ENCODE assay signal across 8 cellular contexts in genomic region chr6:32129297-32130088, GRCh38. TPM values are rescaled to one million over a fixed set of nuclear protein-coding genes. Genes with fewer than 3 reads are reported as not detected.
DNase-seq lines count a peak whose midpoint lies in the region; ATAC-seq and TF ChIP-seq lines count a peak whose summit lies in the region.

No MANE protein-coding gene starts in this region.

- peak overlapping the region; percentile 91 for H2AFZ ChIP-seq in Loucy (ENCODE audit: low read length)

- TF ChIP-seq CTCF in Loucy (conservative IDR thresholded peaks at IDR 0.05; ENCODE audit: low read length), result no peak

- peak overlapping the region; percentile 87 for H3K4me2 ChIP-seq in Loucy (ENCODE audit: low read depth, low read length, poor library complexity, severe bottlenecking)

- H3K9ac ChIP-seq in Loucy (ENCODE audit: low read depth, low read length, poor library complexity, severe bottlenecking), result peak overlapping the region; percentile 75

- peak overlapping the region; percentile 83 for H3K4me3 ChIP-seq in GM08714 (ENCODE audit: low read length)
- H3K4me3 ChIP-seq in Loucy (ENCODE audit: low read length, poor library complexity, severe bottlenecking), result peak overlapping the region; percentile 81
- peak overlapping the region; percentile 52 for H3K4me3 ChIP-seq in mononuclear cell (ENCODE audit: low read length)

- peaks cover 25% of the 10 kb centered on the region for H3K4me1 ChIP-seq in Loucy (ENCODE audit: insufficient read depth, low read length, poor library complexity, severe bottlenecking)
- peaks cover 38% of the 10 kb centered on the region for H3K4me1 ChIP-seq in mononuclear cell (ENCODE audit: insufficient read depth, low read length)

- H3K27me3 ChIP-seq in Loucy (ENCODE audit: insufficient read depth, low read length, poor library complexity, severe bottlenecking) (no peaks in the 10 kb centered on the region), mononuclear cell (ENCODE audit: insufficient read depth, low read length) (no peaks in the 10 kb centered on the region)

- H4K20me1 ChIP-seq in Loucy (ENCODE audit: insufficient read depth, low read length, poor library complexity, severe bottlenecking), result peaks cover 17% of the 10 kb centered on the region

- H3K27ac ChIP-seq in cingulate gyrus (ENCODE audit: low read depth, low read length), result peak overlapping the region; percentile 90

- DNase-seq in NCI-H526 (lab: John Stamatoyannopoulos, UW) (no peak), HT-29 (ENCODE audit: low spot score) (no peak), NCI-H510A treated with DMSO at 0.1 percent for 48 hours (lab: John Stamatoyannopoulos, UW) (no peak)

- no peaks in the 10 kb centered on the region for H3K36me3 ChIP-seq in Loucy (ENCODE audit: insufficient read depth, low read length)

- peaks cover 34% of the 10 kb centered on the region for H3K79me2 ChIP-seq in Loucy (ENCODE audit: insufficient read depth, low read length)

- H3F3A ChIP-seq in Loucy (ENCODE audit: low read depth), result no peaks in the 10 kb centered on the region

- no peak for ATAC-seq in GM19463 (IDR thresholded peaks at IDR 0.05; ENCODE audit: unreplicated experiment)

- no peaks in the 10 kb centered on the region for H3K9me3 ChIP-seq in Loucy (ENCODE audit: insufficient read depth, low read depth, low read length)
- no peaks in the 10 kb centered on the region for H3K9me3 ChIP-seq in mononuclear cell (ENCODE audit: low read depth, low read length)

- H3K9me2 ChIP-seq in Loucy (replicated peaks; ENCODE audit: low read depth, low read length), result no peaks in the 10 kb centered on the region

RNA-seq across cellular contexts. Expression of gene FKBPL, which starts 0.6 kb away (rescaled TPM):
- 1.2 TPM for total RNA-seq in mononuclear cell
- 5.2 and 7.4 TPM in 2 replicates for total RNA-seq in HT-29 (2014; rRNA removed; shearing (Covaris generic))

RNA-seq across cellular contexts. Expression of gene ATF6B, which starts 1.4 kb away (rescaled TPM):
- 32.0 TPM for total RNA-seq in mononuclear cell
- total RNA-seq in HT-29 (2014; rRNA removed; shearing (Covaris generic)), result 55.7 and 60.0 TPM in 2 replicates

RNA-seq across cellular contexts. Expression of gene TNXB, which starts 20.4 kb away (rescaled TPM):
- total RNA-seq in mononuclear cell, result 2.8 TPM
- 0.03 TPM in 1 of 2 replicates, not detected in the other for total RNA-seq in HT-29 (2014; rRNA removed; shearing (Covaris generic))

RNA-seq across cellular contexts. Expression of gene PRRT1, which starts 22.2 kb away (rescaled TPM):
- total RNA-seq in mononuclear cell, result 0.42 TPM
- not detected in 2 replicates for total RNA-seq in HT-29 (2014; rRNA removed; shearing (Covaris generic))

RNA-seq across cellular contexts. Expression of gene PPT2, which starts 24.4 kb away (rescaled TPM):
- total RNA-seq in mononuclear cell, result 6.0 TPM
- total RNA-seq in HT-29 (2014; rRNA removed; shearing (Covaris generic)), result 19.7 and 56.2 TPM in 2 replicates
